In the genomic region with DNA sequence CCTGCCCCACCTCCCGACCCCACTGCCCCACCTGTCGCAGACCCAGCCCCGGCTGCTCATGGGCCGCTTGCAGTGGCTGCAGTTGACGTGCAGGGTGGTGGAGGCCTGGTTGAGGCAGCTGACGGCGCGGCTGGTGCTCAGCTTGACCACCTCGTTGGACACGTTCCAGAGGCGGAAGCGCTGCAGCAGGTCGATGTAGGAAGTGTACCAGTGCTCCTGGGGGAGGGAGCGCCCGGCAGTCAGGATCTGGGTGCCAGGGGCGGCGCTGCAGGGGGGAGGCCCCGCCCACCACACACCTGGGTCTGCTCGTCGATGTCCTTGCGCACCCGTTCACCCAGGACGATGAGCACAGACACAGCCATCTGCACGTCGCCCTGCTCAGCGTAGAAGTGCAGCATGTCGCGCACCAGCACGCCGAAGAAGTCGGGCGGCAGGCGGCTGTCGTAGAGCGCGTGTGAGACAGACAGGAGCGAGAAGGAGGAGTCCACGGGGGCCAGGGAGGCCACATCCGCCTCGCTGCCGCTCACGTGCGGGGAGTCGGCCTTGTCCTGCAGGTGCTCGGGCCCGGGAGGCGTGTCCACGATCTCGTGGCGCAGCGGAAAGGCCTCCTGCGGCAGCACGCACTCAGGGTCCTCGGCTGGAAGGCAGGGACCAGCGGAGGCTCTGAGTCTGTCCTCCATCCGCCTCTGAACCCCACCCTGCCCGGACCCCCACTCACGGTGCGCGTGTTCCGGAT, we compare ENCODE assay signal across 10 cellular contexts. TPM values are rescaled to one million over a fixed set of nuclear protein-coding genes. Genes with fewer than 3 reads are reported as not detected.
DNase-seq lines count a peak whose midpoint lies in the region; ATAC-seq, FAIRE-seq and TF ChIP-seq lines count a peak whose summit lies in the region.
"Had no signal": no experiment of that assay in that cellular context is flagged by ENCODE, and none has a peak within 500 bp of the region (broad histone marks: within the 10 kb centered on the region; RNA-seq: fewer than 3 reads in every experiment).

No MANE protein-coding gene starts in this region.

- no peak for TF ChIP-seq EP300 in HepG2 (IDR thresholded peaks at IDR 0.05; ENCODE audit: low read depth in 2 of 2, low read length in 2 of 2)
- no peak for TF ChIP-seq EP300 in HepG2 (CRISPR knock-in tag; IDR thresholded peaks at IDR 0.05; ENCODE audit: borderline replicate concordance)

- no peaks in the 10 kb centered on the region for H3K27me3 Mint-ChIP-seq in activated CD8-positive, alpha-beta memory T cell treated with anti-CD3 and anti-CD28 coated beads, Interleukin-2, amount 10 ng/mL, durations not matched to agents 7 days and 5 days
- H3K27me3 Mint-ChIP-seq: brain had no signal

- BruUV-seq in HCT116 (replicated peaks; lab: Mats Ljungman, UMichigan) (no TSS peak), HepG2 (replicated peaks; lab: Mats Ljungman, UMichigan) (no TSS peak)

- CTCF ChIA-PET in HCT116 (lab: Charles Lee) (interaction anchor here (1.2 to 1.4 kb wide), 2 partner anchors 10 to 33 kb away, joined by 3 to 6 read pairs; no protein-coding TSS in a partner anchor), HepG2 (lab: Yijun Ruan, JAX; ENCODE audit: low intra/inter-chr PET ratio, low total read pairs) (interaction anchor here (1.1 to 1.5 kb wide), 2 partner anchors 17 to 74 kb away, joined by 3 to 4 read pairs; partner anchors contain the start of gene RHOT2)
- CTCF ChIA-PET in activated CD8-positive, alpha-beta memory T cell treated with anti-CD3 and anti-CD28 coated beads, Interleukin-2, amount 10 ng/mL, durations not matched to agents 7 days and 5 days (lab: Charles Lee), result interaction anchor here (1.1 to 1.4 kb wide), 4 partner anchors 11 to 48 kb away, joined by 3 to 4 read pairs (median 4); partner anchors contain the start of gene RHOT2

- no peaks in the 10 kb centered on the region for H4K20me1 ChIP-seq in HCT116 (ENCODE audit: insufficient read depth)
- 0 out of 2 replicates have a peak, but pooled peaks cover 3% of the 10 kb centered on the region for H4K20me1 ChIP-seq in HepG2 (ENCODE audit: insufficient read depth, low read length)

- no peak for FAIRE-seq in HepG2 (lab: Jason Lieb, UNC)

- H3K27ac ChIP-seq in 22Rv1 (peak overlapping the region; percentile 98), HCT116 (ENCODE audit: low read depth, low read length) (peak overlapping the region; percentile 98), Peyer's patch (peak overlapping the region in 3 of 4 donors; percentile 55 to 85 (median 75)), HepG2 (ENCODE audit: extremely low read length, insufficient read depth, low read length) (no peak overlapping the region)

- H3K9me3 Mint-ChIP-seq in activated CD8-positive, alpha-beta memory T cell treated with anti-CD3 and anti-CD28 coated beads, Interleukin-2, amount 10 ng/mL, durations not matched to agents 7 days and 5 days (ENCODE audit: low read depth), result no peaks in the 10 kb centered on the region
- H3K9me3 Mint-ChIP-seq: brain, neural crest cell had no signal

- ATAC-seq in HCT116, result no peak
- no peak for ATAC-seq in HepG2
- no peak for ATAC-seq in GM21717 (IDR thresholded peaks at IDR 0.05; ENCODE audit: unreplicated experiment)
- no peak for ATAC-seq in activated CD8-positive, alpha-beta memory T cell treated with anti-CD3 and anti-CD28 coated beads, Interleukin-2, amount 10 ng/mL, durations not matched to agents 7 days and 5 days

- no peak for TF ChIP-seq RAD21 in HCT116 (IDR thresholded peaks at IDR 0.05; ENCODE audit: low read depth)
- TF ChIP-seq RAD21 in HepG2 (CRISPR knock-in tag; IDR thresholded peaks at IDR 0.05), result no peak

- H3K9me2 ChIP-seq in HCT116 (ENCODE audit: insufficient read depth), result no peaks in the 10 kb centered on the region

- H2AFZ ChIP-seq in HCT116 (ENCODE audit: low read depth, low read length, poor library complexity, severe bottlenecking), result no peak overlapping the region
- H2AFZ ChIP-seq in HepG2 (ENCODE audit: low read length), result no peak overlapping the region

- H3K4me2 ChIP-seq in HCT116 (ENCODE audit: low read length) (peak overlapping the region; percentile 97), HepG2 (ENCODE audit: low read depth, low read length) (no peak overlapping the region)

- no peak for TF ChIP-seq CTCF in 22Rv1 (IDR thresholded peaks at IDR 0.05)
- TF ChIP-seq CTCF in HCT116 (IDR thresholded peaks at IDR 0.05 in 2 of 3, conservative IDR thresholded peaks at IDR 0.05 in 1 of 3; ENCODE audit: borderline replicate concordance in 1 of 3, insufficient read depth in 1 of 3, low read depth in 2 of 3, low read length in 2 of 3), result no peak
- no peak for TF ChIP-seq CTCF in Peyer's patch (IDR thresholded peaks at IDR 0.05)
- TF ChIP-seq CTCF in HepG2 (CRISPR knock-in tag; IDR thresholded peaks at IDR 0.05), result no peak

- H3K9ac ChIP-seq in HCT116 (ENCODE audit: low read length) (peak overlapping the region; percentile 92), HepG2 (ENCODE audit: insufficient read depth, low read depth, low read length) (no peak overlapping the region)

- H3K36me3 Mint-ChIP-seq in activated CD8-positive, alpha-beta memory T cell treated with anti-CD3 and anti-CD28 coated beads, Interleukin-2, amount 10 ng/mL, durations not matched to agents 7 days and 5 days, result peaks cover 7% of the 10 kb centered on the region

- WGBS in HepG2 (ENCODE audit: low lambda C conversion rate), result 97% methylated on average over 45 of the region's 61 CpGs

- H3K4me3 ChIP-seq in HCT116 (replicated peaks in 1 of 2; ENCODE audit: low read depth in 1 of 2, low read length in 2 of 2) (peak overlapping the region; percentile 71 to 90; a peak in 3 of 4 replicates), Peyer's patch (peak overlapping the region; percentile 58 to 83 (median 72)), HepG2 (replicated peaks in 1 of 3; ENCODE audit: insufficient read depth in 1 of 3, low read depth in 2 of 3, low read length in 3 of 3) (no peak overlapping the region)

- no peak overlapping the region for H3K4me3 Mint-ChIP-seq in activated CD8-positive, alpha-beta memory T cell treated with anti-CD3 and anti-CD28 coated beads, Interleukin-2, amount 10 ng/mL, durations not matched to agents 7 days and 5 days

- H3K79me2 ChIP-seq in HCT116 (ENCODE audit: insufficient read depth, low read length) (peaks cover 54% of the 10 kb centered on the region), HepG2 (ENCODE audit: insufficient read depth, low read length) (peaks cover 18% of the 10 kb centered on the region)

- H3K36me3 ChIP-seq in HCT116 (ENCODE audit: control insufficient read depth in 1 of 2, insufficient read depth in 2 of 2, low read length in 2 of 2), result peaks cover 0 to 33% of the 10 kb centered on the region in 2 experiments; a peak in 2 of 4 replicates
- peaks cover 0 to 32% (median 0%) of the 10 kb centered on the region in 3 donors for H3K36me3 ChIP-seq in Peyer's patch
- peaks cover 11 to 20% of the 10 kb centered on the region in 2 experiments; a peak in 4 of 5 replicates for H3K36me3 ChIP-seq in HepG2 (replicated peaks in 1 of 2; ENCODE audit: control insufficient read depth in 1 of 2, insufficient read depth in 2 of 2, low read length in 2 of 2)

- DNase-seq in HCT116 (ENCODE audit: low read depth, low spot score) (no peak), Peyer's patch (no peak), HepG2 (ENCODE audit: low spot score) (no peak), KBM-7 (no peak), A172 (ENCODE audit: low spot score) (no peak)
- no peak for DNase-seq in activated CD8-positive, alpha-beta memory T cell treated with anti-CD3 and anti-CD28 coated beads, Interleukin-2, amount 10 ng/mL, durations not matched to agents 7 days and 5 days

- RAD21 ChIA-PET in HCT116 (lab: Charles Lee; ENCODE audit: low non-redundant PET in 1 of 2, low total read pairs in 2 of 2, uncharacterized antibody in 2 of 2, unreplicated experiment in 2 of 2), result no interaction called here

- H3K4me1 Mint-ChIP-seq in activated CD8-positive, alpha-beta memory T cell treated with anti-CD3 and anti-CD28 coated beads, Interleukin-2, amount 10 ng/mL, durations not matched to agents 7 days and 5 days, result peaks cover 43% of the 10 kb centered on the region

- in situ Hi-C loops in HepG2 (cut with HindIII; ENCODE audit: extremely low pct_ligation_motif_present, low pct_unique_long_range_greater_than_20kb) (no loop called here), KBM-7 (cut with MboI; ENCODE audit: low pct_unique_long_range_greater_than_20kb, low sequenced_read_pairs) (no loop called here)

- TF ChIP-seq POLR2A in HCT116 (IDR thresholded peaks at IDR 0.05; ENCODE audit: borderline replicate concordance, extremely low read depth, insufficient read depth, insufficient read length) (peak; percentile 38), Peyer's patch (IDR thresholded peaks at IDR 0.05) (no peak), HepG2 (IDR thresholded peaks at IDR 0.05; ENCODE audit: insufficient read depth in 1 of 2, low read depth in 2 of 2, low read length in 2 of 2) (peak in 1 of 2 experiments; percentile 36; a peak in 2 of 4 replicates)

- intact Hi-C loops in HCT116 (cut with micrococcal nuclease) (no loop called here), HepG2 (cut with micrococcal nuclease; ENCODE audit: unreplicated experiment) (no loop called here)

- H3K9me3 ChIP-seq in HCT116 (ENCODE audit: control insufficient read depth in 1 of 2, insufficient read depth in 1 of 2, low read depth in 1 of 2, low read length in 2 of 2) (no peaks in the 10 kb centered on the region), Peyer's patch (no peaks in the 10 kb centered on the region), HepG2 (ENCODE audit: low read length) (no peaks in the 10 kb centered on the region)

- POLR2A ChIA-PET in HCT116 (lab: Charles Lee), result no interaction called here
- POLR2A ChIA-PET in HepG2 (lab: Yijun Ruan, JAX), result no interaction called here

- H3K4me1 ChIP-seq in HCT116 (ENCODE audit: control insufficient read depth in 1 of 2, insufficient read depth in 2 of 2, low read length in 2 of 2), result peaks cover 21 to 60% of the 10 kb centered on the region in 2 experiments
- H3K4me1 ChIP-seq in Peyer's patch, result peaks cover 0 to 52% (median 34%) of the 10 kb centered on the region in 4 donors
- H3K4me1 ChIP-seq in HepG2 (ENCODE audit: insufficient read depth, low read length), result peaks cover 26% of the 10 kb centered on the region

- H3K27me3 ChIP-seq in HCT116 (ENCODE audit: insufficient read depth, low read length) (no peaks in the 10 kb centered on the region), Peyer's patch (no peaks in the 10 kb centered on the region), HepG2 (ENCODE audit: control insufficient read depth in 1 of 2, insufficient read depth in 2 of 2, low read length in 2 of 2) (no peaks in the 10 kb centered on the region; a peak in 1 of 5 replicates)

- H3K27ac Mint-ChIP-seq in activated CD8-positive, alpha-beta memory T cell treated with anti-CD3 and anti-CD28 coated beads, Interleukin-2, amount 10 ng/mL, durations not matched to agents 7 days and 5 days, result no peak overlapping the region

RNA-seq across cellular contexts. Expression of gene JMJD8, which starts 1.0 kb away (rescaled TPM):
- 121 TPM for total RNA-seq in HCT116 (2021; ENCODE audit: unreplicated experiment)
- polyA plus RNA-seq in HCT116 (2012), result 96.6 and 97.3 TPM in 2 replicates
- 10 to 100 TPM; 45.6 to 56.1 (median 51.9) TPM for total RNA-seq in Peyer's patch
- total RNA-seq in HepG2 (2016; rRNA removed; fragmentation: Illumina TruSeq; extraction: Trizol), result 0.55 and 2.6 TPM in 2 replicates
- 0.40 and 0.88 TPM in 2 replicates for total RNA-seq in HepG2 (2016; cell fraction: cytosol; rRNA removed; fragmentation: Illumina TruSeq; extraction: Trizol; ENCODE audit: low read depth)
- 0.77 and 3.8 TPM in 2 replicates for total RNA-seq in HepG2 (2016; cell fraction: insoluble cytoplasmic fraction; rRNA removed; fragmentation: Illumina TruSeq; extraction: Trizol)
- 1.2 and 1.4 TPM in 2 replicates for total RNA-seq in HepG2 (2016; cell fraction: membrane; rRNA removed; fragmentation: Illumina TruSeq; extraction: Trizol)
- total RNA-seq in HepG2 (2016; cell fraction: nucleus; rRNA removed; fragmentation: Illumina TruSeq; extraction: Trizol), result 5.1 and 7.1 TPM in 2 replicates
- 11.8 and 17.3 TPM in 2 replicates for polyA plus RNA-seq in HepG2 (2011; rRNA removed)
- polyA plus RNA-seq in HepG2 (2011; cell fraction: cytosol; rRNA removed), result 4.0 and 8.1 TPM in 2 replicates
- 157 and 173 TPM in 2 replicates for polyA plus RNA-seq in HepG2 (2011; cell fraction: nucleus; rRNA removed)
- polyA plus RNA-seq in HepG2 (2012), result 6.9 and 9.3 TPM in 2 replicates
- polyA plus RNA-seq in HepG2 (2016; cell fraction: cytosol; fragmentation: Illumina TruSeq; extraction: Trizol; ENCODE audit: low read depth), result 0.87 and 1.2 TPM in 2 replicates
- polyA plus RNA-seq in HepG2 (2016; cell fraction: insoluble cytoplasmic fraction; fragmentation: Illumina TruSeq; extraction: Trizol; ENCODE audit: low read depth), result 1.8 and 2.0 TPM in 2 replicates
- 1.7 TPM in 2 replicates for polyA plus RNA-seq in HepG2 (2016; cell fraction: membrane; fragmentation: Illumina TruSeq; extraction: Trizol; ENCODE audit: low read depth)
- 33.6 and 33.9 TPM in 2 replicates for polyA plus RNA-seq in HepG2 (2016; cell fraction: nucleus; fragmentation: Illumina TruSeq; extraction: Trizol; ENCODE audit: insufficient read depth, low read depth)
- polyA minus RNA-seq in HepG2 (2011; rRNA and poly(A)+ RNA removed; ENCODE audit: low replicate concordance), result 2.1 and 48.1 TPM in 2 replicates
- polyA minus RNA-seq in HepG2 (2011; cell fraction: cytosol; rRNA and poly(A)+ RNA removed), result 1.9 and 3.5 TPM in 2 replicates
- 6.3 and 7.6 TPM in 2 replicates for polyA minus RNA-seq in HepG2 (2011; cell fraction: nucleus; rRNA and poly(A)+ RNA removed)
- 10 to 100 TPM; 30.5 to 37.1 TPM for total RNA-seq in activated CD8-positive, alpha-beta memory T cell treated with anti-CD3 and anti-CD28 coated beads, Interleukin-2, amount 10 ng/mL, durations not matched to agents 7 days and 5 days
- 1.6 and 3.4 TPM in 2 replicates for total RNA-seq in A172 (2014; rRNA removed; shearing (Covaris generic))

RNA-seq across cellular contexts. Expression of gene STUB1, which starts 4.9 kb away (rescaled TPM):
- 111 TPM for total RNA-seq in HCT116 (2021; ENCODE audit: unreplicated experiment)
- 85.9 and 95.7 TPM in 2 replicates for polyA plus RNA-seq in HCT116 (2012)
- total RNA-seq in Peyer's patch, result 100 to 1,000 TPM in 3 of 4 donors, 10 to 100 TPM in 1; 96.0 to 291 (median 107) TPM
- total RNA-seq in HepG2 (2016; rRNA removed; fragmentation: Illumina TruSeq; extraction: Trizol), result 78.2 and 79.9 TPM in 2 replicates
- 125 and 168 TPM in 2 replicates for total RNA-seq in HepG2 (2016; cell fraction: cytosol; rRNA removed; fragmentation: Illumina TruSeq; extraction: Trizol; ENCODE audit: low read depth)
- 64.5 and 82.1 TPM in 2 replicates for total RNA-seq in HepG2 (2016; cell fraction: insoluble cytoplasmic fraction; rRNA removed; fragmentation: Illumina TruSeq; extraction: Trizol)
- total RNA-seq in HepG2 (2016; cell fraction: membrane; rRNA removed; fragmentation: Illumina TruSeq; extraction: Trizol), result 131 and 166 TPM in 2 replicates
- 43.4 and 46.1 TPM in 2 replicates for total RNA-seq in HepG2 (2016; cell fraction: nucleus; rRNA removed; fragmentation: Illumina TruSeq; extraction: Trizol)
- polyA plus RNA-seq in HepG2 (2011; rRNA removed), result 52.9 and 59.6 TPM in 2 replicates
- 46.6 and 58.6 TPM in 2 replicates for polyA plus RNA-seq in HepG2 (2011; cell fraction: cytosol; rRNA removed)
- polyA plus RNA-seq in HepG2 (2011; cell fraction: nucleus; rRNA removed), result 79.7 and 81.3 TPM in 2 replicates
- polyA plus RNA-seq in HepG2 (2012), result 27.7 and 37.3 TPM in 2 replicates
- 114 and 130 TPM in 2 replicates for polyA plus RNA-seq in HepG2 (2016; cell fraction: cytosol; fragmentation: Illumina TruSeq; extraction: Trizol; ENCODE audit: low read depth)
- polyA plus RNA-seq in HepG2 (2016; cell fraction: insoluble cytoplasmic fraction; fragmentation: Illumina TruSeq; extraction: Trizol; ENCODE audit: low read depth), result 75.6 and 85.1 TPM in 2 replicates
- polyA plus RNA-seq in HepG2 (2016; cell fraction: membrane; fragmentation: Illumina TruSeq; extraction: Trizol; ENCODE audit: low read depth), result 124 and 138 TPM in 2 replicates
- polyA plus RNA-seq in HepG2 (2016; cell fraction: nucleus; fragmentation: Illumina TruSeq; extraction: Trizol; ENCODE audit: insufficient read depth, low read depth), result 73.2 and 92.9 TPM in 2 replicates
- polyA minus RNA-seq in HepG2 (2011; rRNA and poly(A)+ RNA removed; ENCODE audit: low replicate concordance), result 32.3 and 38.9 TPM in 2 replicates
- polyA minus RNA-seq in HepG2 (2011; cell fraction: cytosol; rRNA and poly(A)+ RNA removed), result 6.7 and 10.7 TPM in 2 replicates
- polyA minus RNA-seq in HepG2 (2011; cell fraction: nucleus; rRNA and poly(A)+ RNA removed), result 18.6 and 20.1 TPM in 2 replicates
- total RNA-seq in activated CD8-positive, alpha-beta memory T cell treated with anti-CD3 and anti-CD28 coated beads, Interleukin-2, amount 10 ng/mL, durations not matched to agents 7 days and 5 days, result 10 to 100 TPM; 84.2 to 87.1 TPM
- 227 and 249 TPM in 2 replicates for total RNA-seq in A172 (2014; rRNA removed; shearing (Covaris generic))

RNA-seq across cellular contexts. Expression of gene WDR24, which starts 5.1 kb away (rescaled TPM):
- total RNA-seq in HCT116 (2021; ENCODE audit: unreplicated experiment), result 15.5 TPM
- polyA plus RNA-seq in HCT116 (2012), result 12.1 and 15.0 TPM in 2 replicates
- total RNA-seq in Peyer's patch, result 10 to 100 TPM in 3 of 4 donors, 1 to 10 TPM in 1; 8.3 to 20.4 (median 15.4) TPM
- total RNA-seq in HepG2 (2016; rRNA removed; fragmentation: Illumina TruSeq; extraction: Trizol), result 1.4 and 3.8 TPM in 2 replicates
- 0.35 and 0.40 TPM in 2 replicates for total RNA-seq in HepG2 (2016; cell fraction: cytosol; rRNA removed; fragmentation: Illumina TruSeq; extraction: Trizol; ENCODE audit: low read depth)
- total RNA-seq in HepG2 (2016; cell fraction: insoluble cytoplasmic fraction; rRNA removed; fragmentation: Illumina TruSeq; extraction: Trizol), result 1.2 and 4.3 TPM in 2 replicates
- total RNA-seq in HepG2 (2016; cell fraction: membrane; rRNA removed; fragmentation: Illumina TruSeq; extraction: Trizol), result 0.83 and 1.7 TPM in 2 replicates
- total RNA-seq in HepG2 (2016; cell fraction: nucleus; rRNA removed; fragmentation: Illumina TruSeq; extraction: Trizol), result 6.4 and 7.9 TPM in 2 replicates
- polyA plus RNA-seq in HepG2 (2011; rRNA removed), result 4.5 and 8.3 TPM in 2 replicates
- 1.3 and 1.9 TPM in 2 replicates for polyA plus RNA-seq in HepG2 (2011; cell fraction: cytosol; rRNA removed)
- 117 and 130 TPM in 2 replicates for polyA plus RNA-seq in HepG2 (2011; cell fraction: nucleus; rRNA removed)
- 4.1 and 6.2 TPM in 2 replicates for polyA plus RNA-seq in HepG2 (2012)
- polyA plus RNA-seq in HepG2 (2016; cell fraction: cytosol; fragmentation: Illumina TruSeq; extraction: Trizol; ENCODE audit: low read depth), result 0.34 and 0.43 TPM in 2 replicates
- polyA plus RNA-seq in HepG2 (2016; cell fraction: insoluble cytoplasmic fraction; fragmentation: Illumina TruSeq; extraction: Trizol; ENCODE audit: low read depth), result 0.93 and 2.0 TPM in 2 replicates
- 0.53 and 0.66 TPM in 2 replicates for polyA plus RNA-seq in HepG2 (2016; cell fraction: membrane; fragmentation: Illumina TruSeq; extraction: Trizol; ENCODE audit: low read depth)
- 17.5 and 18.7 TPM in 2 replicates for polyA plus RNA-seq in HepG2 (2016; cell fraction: nucleus; fragmentation: Illumina TruSeq; extraction: Trizol; ENCODE audit: insufficient read depth, low read depth)
- 9.5 and 10.1 TPM in 2 replicates for polyA minus RNA-seq in HepG2 (2011; rRNA and poly(A)+ RNA removed; ENCODE audit: low replicate concordance)
- 1.4 and 1.5 TPM in 2 replicates for polyA minus RNA-seq in HepG2 (2011; cell fraction: cytosol; rRNA and poly(A)+ RNA removed)
- 13.9 and 15.6 TPM in 2 replicates for polyA minus RNA-seq in HepG2 (2011; cell fraction: nucleus; rRNA and poly(A)+ RNA removed)
- 10 to 100 TPM; 18.9 to 19.4 TPM for total RNA-seq in activated CD8-positive, alpha-beta memory T cell treated with anti-CD3 and anti-CD28 coated beads, Interleukin-2, amount 10 ng/mL, durations not matched to agents 7 days and 5 days
- 2.9 and 3.1 TPM in 2 replicates for total RNA-seq in A172 (2014; rRNA removed; shearing (Covaris generic))

RNA-seq across cellular contexts. Expression of gene RHBDL1, which starts 9.7 kb away (rescaled TPM):
- 12.7 TPM for total RNA-seq in HCT116 (2021; ENCODE audit: unreplicated experiment)
- 8.9 and 10.5 TPM in 2 replicates for polyA plus RNA-seq in HCT116 (2012)
- total RNA-seq in Peyer's patch, result 10 to 100 TPM in 2 of 4 donors, 1 to 10 TPM in 2; 4.1 to 13.6 (median 9.9) TPM
- total RNA-seq in HepG2 (2016; rRNA removed; fragmentation: Illumina TruSeq; extraction: Trizol), result 0.87 and 1.8 TPM in 2 replicates
- 0.79 and 0.81 TPM in 2 replicates for total RNA-seq in HepG2 (2016; cell fraction: cytosol; rRNA removed; fragmentation: Illumina TruSeq; extraction: Trizol; ENCODE audit: low read depth)
- total RNA-seq in HepG2 (2016; cell fraction: insoluble cytoplasmic fraction; rRNA removed; fragmentation: Illumina TruSeq; extraction: Trizol), result 0.74 and 2.3 TPM in 2 replicates
- total RNA-seq in HepG2 (2016; cell fraction: membrane; rRNA removed; fragmentation: Illumina TruSeq; extraction: Trizol), result 0.45 and 1.1 TPM in 2 replicates
- total RNA-seq in HepG2 (2016; cell fraction: nucleus; rRNA removed; fragmentation: Illumina TruSeq; extraction: Trizol), result 2.0 and 3.2 TPM in 2 replicates
- polyA plus RNA-seq in HepG2 (2011; rRNA removed), result 3.8 and 5.3 TPM in 2 replicates
- polyA plus RNA-seq in HepG2 (2011; cell fraction: cytosol; rRNA removed), result 1.8 and 3.5 TPM in 2 replicates
- polyA plus RNA-seq in HepG2 (2011; cell fraction: nucleus; rRNA removed), result 77.4 and 90.6 TPM in 2 replicates
- polyA plus RNA-seq in HepG2 (2012), result 1.8 and 3.6 TPM in 2 replicates
- 0.59 and 0.78 TPM in 2 replicates for polyA plus RNA-seq in HepG2 (2016; cell fraction: cytosol; fragmentation: Illumina TruSeq; extraction: Trizol; ENCODE audit: low read depth)
- polyA plus RNA-seq in HepG2 (2016; cell fraction: insoluble cytoplasmic fraction; fragmentation: Illumina TruSeq; extraction: Trizol; ENCODE audit: low read depth), result 0.68 and 0.70 TPM in 2 replicates
- polyA plus RNA-seq in HepG2 (2016; cell fraction: membrane; fragmentation: Illumina TruSeq; extraction: Trizol; ENCODE audit: low read depth), result 0.38 and 0.56 TPM in 2 replicates
- 6.7 and 9.7 TPM in 2 replicates for polyA plus RNA-seq in HepG2 (2016; cell fraction: nucleus; fragmentation: Illumina TruSeq; extraction: Trizol; ENCODE audit: insufficient read depth, low read depth)
- polyA minus RNA-seq in HepG2 (2011; rRNA and poly(A)+ RNA removed; ENCODE audit: low replicate concordance), result 1.4 and 3.1 TPM in 2 replicates
- polyA minus RNA-seq in HepG2 (2011; cell fraction: cytosol; rRNA and poly(A)+ RNA removed), result 0.70 and 0.99 TPM in 2 replicates
- 3.9 and 4.6 TPM in 2 replicates for polyA minus RNA-seq in HepG2 (2011; cell fraction: nucleus; rRNA and poly(A)+ RNA removed)
- under 1 TPM; 0.37 to 0.79 TPM for total RNA-seq in activated CD8-positive, alpha-beta memory T cell treated with anti-CD3 and anti-CD28 coated beads, Interleukin-2, amount 10 ng/mL, durations not matched to agents 7 days and 5 days
- 2.2 and 2.8 TPM in 2 replicates for total RNA-seq in A172 (2014; rRNA removed; shearing (Covaris generic))

RNA-seq across cellular contexts. Expression of gene RHOT2, which starts 17.2 kb away (rescaled TPM):
- total RNA-seq in HCT116 (2021; ENCODE audit: unreplicated experiment) (98.5 TPM), Peyer's patch (100 to 1,000 TPM; 110 to 416 (median 239) TPM), HepG2 (2016; rRNA removed; fragmentation: Illumina TruSeq; extraction: Trizol) (34.1 and 63.6 TPM in 2 replicates)
- 62.9 and 63.5 TPM in 2 replicates for polyA plus RNA-seq in HCT116 (2012)
- 17.1 and 18.2 TPM in 2 replicates for total RNA-seq in HepG2 (2016; cell fraction: cytosol; rRNA removed; fragmentation: Illumina TruSeq; extraction: Trizol; ENCODE audit: low read depth)
- total RNA-seq in HepG2 (2016; cell fraction: insoluble cytoplasmic fraction; rRNA removed; fragmentation: Illumina TruSeq; extraction: Trizol), result 29.4 and 68.9 TPM in 2 replicates
- 23.2 and 28.4 TPM in 2 replicates for total RNA-seq in HepG2 (2016; cell fraction: membrane; rRNA removed; fragmentation: Illumina TruSeq; extraction: Trizol)
- total RNA-seq in HepG2 (2016; cell fraction: nucleus; rRNA removed; fragmentation: Illumina TruSeq; extraction: Trizol), result 78.3 and 79.1 TPM in 2 replicates
- polyA plus RNA-seq in HepG2 (2011; rRNA removed), result 76.9 and 104 TPM in 2 replicates
- 24.1 and 52.3 TPM in 2 replicates for polyA plus RNA-seq in HepG2 (2011; cell fraction: cytosol; rRNA removed)
- 959 and 1,318 TPM in 2 replicates for polyA plus RNA-seq in HepG2 (2011; cell fraction: nucleus; rRNA removed)
- 36.6 and 59.1 TPM in 2 replicates for polyA plus RNA-seq in HepG2 (2012)
- polyA plus RNA-seq in HepG2 (2016; cell fraction: cytosol; fragmentation: Illumina TruSeq; extraction: Trizol; ENCODE audit: low read depth), result 14.1 and 16.7 TPM in 2 replicates
- polyA plus RNA-seq in HepG2 (2016; cell fraction: insoluble cytoplasmic fraction; fragmentation: Illumina TruSeq; extraction: Trizol; ENCODE audit: low read depth), result 34.3 and 41.8 TPM in 2 replicates
- polyA plus RNA-seq in HepG2 (2016; cell fraction: membrane; fragmentation: Illumina TruSeq; extraction: Trizol; ENCODE audit: low read depth), result 19.1 and 22.6 TPM in 2 replicates
- 215 and 253 TPM in 2 replicates for polyA plus RNA-seq in HepG2 (2016; cell fraction: nucleus; fragmentation: Illumina TruSeq; extraction: Trizol; ENCODE audit: insufficient read depth, low read depth)
- polyA minus RNA-seq in HepG2 (2011; rRNA and poly(A)+ RNA removed; ENCODE audit: low replicate concordance), result 36.6 and 76.1 TPM in 2 replicates
- polyA minus RNA-seq in HepG2 (2011; cell fraction: cytosol; rRNA and poly(A)+ RNA removed), result 23.0 and 32.0 TPM in 2 replicates
- polyA minus RNA-seq in HepG2 (2011; cell fraction: nucleus; rRNA and poly(A)+ RNA removed), result 71.6 and 76.3 TPM in 2 replicates
- total RNA-seq in activated CD8-positive, alpha-beta memory T cell treated with anti-CD3 and anti-CD28 coated beads, Interleukin-2, amount 10 ng/mL, durations not matched to agents 7 days and 5 days, result 100 to 1,000 TPM; 134 to 168 TPM
- 38.5 and 41.2 TPM in 2 replicates for total RNA-seq in A172 (2014; rRNA removed; shearing (Covaris generic))

Comparison
In these comparisons a context has a peak if more than half of its experiments do, and no peak if none do; other contexts are left out.
1. H3K4me3 ChIP-seq: peak in HCT116 (2 of 2) and Peyer's patch (4 of 4); none in HepG2 (0 of 3).